ENCODE assay signal across 19 cellular contexts in the genomic region with DNA sequence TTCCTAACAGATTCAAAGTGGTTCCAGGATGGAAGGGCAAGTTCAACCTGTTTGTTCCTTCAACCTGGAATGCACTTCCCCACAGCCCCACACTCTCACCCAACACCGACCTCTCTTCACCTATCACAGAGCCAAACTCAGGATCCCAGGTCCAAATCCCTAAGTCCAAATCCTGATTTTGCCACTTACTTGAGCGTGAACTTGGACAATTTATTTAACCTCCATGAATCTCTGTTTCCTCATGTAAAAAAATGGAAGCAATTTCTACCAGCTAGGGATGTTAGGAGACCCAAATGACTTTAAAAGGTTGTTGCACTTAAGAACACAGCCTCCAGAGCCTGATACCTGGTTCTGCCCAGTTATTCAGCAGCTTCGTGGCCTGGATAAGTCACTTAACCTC. TPM values are rescaled to one million over a fixed set of nuclear protein-coding genes. Genes with fewer than 3 reads are reported as not detected.
"Had no signal": no experiment of that assay in that cellular context is flagged by ENCODE, and none has a peak within 500 bp of the region (broad histone marks: within the 10 kb centered on the region; RNA-seq: fewer than 3 reads in every experiment).

No MANE protein-coding gene starts in this region.

- H3K27ac ChIP-seq: ascending aorta, breast epithelium, pancreas, testis had no signal

- DNase-seq: activated CD4-positive, alpha-beta T cell treated with anti-CD3 and anti-CD28 coated beads, Interleukin-2, amount 50 U/mL, for 1 hour; activated naive CD4-positive, alpha-beta T cell treated with Interleukin-2 at 50 U/mL for 16 hours; activated naive CD8-positive, alpha-beta T cell treated with anti-CD3 and anti-CD28 coated beads, Interleukin-2, amount 50 U/mL, for 24 hours; activated T-cell treated with anti-CD3 and anti-CD28 coated beads for 4 hours; cerebellar nuclear complex; endodermal cell; pancreas; stimulated activated CD4-positive, alpha-beta T cell treated with anti-CD3 and anti-CD28 coated beads, Interleukin-1b, Interleukin-23, amount 100 ng/mL, for 48 hours; stimulated activated naive CD8-positive, alpha-beta T cell treated with anti-CD3 and anti-CD28 coated beads, Interleukin-15, amount 100 ng/mL, for 72 hours; testis had no signal

- H3K4me1 ChIP-seq: breast epithelium, testis had no signal

- H3K27me3 ChIP-seq: ascending aorta, pancreas, testis had no signal

- H3K9me3 ChIP-seq: ascending aorta, breast epithelium, pancreas, testis had no signal

- H3K36me3 ChIP-seq: ascending aorta, breast epithelium, pancreas had no signal

- H3K4me3 ChIP-seq: ascending aorta, breast epithelium, pancreas, testis had no signal

- ATAC-seq: activated CD4-positive, CD25-positive, alpha-beta regulatory T cell treated with anti-CD3 and anti-CD28 coated beads, Interleukin-2, amount 50 U/mL, for 24 hours; activated naive CD8-positive, alpha-beta T cell treated with anti-CD3 and anti-CD28 coated beads, Interleukin-2, amount 50 U/mL, for 24 hours; activated T-helper 17 cell treated with anti-CD3 and anti-CD28 coated beads, Interleukin-2, amount 50 U/mL, for 72 hours; stimulated activated naive CD8-positive, alpha-beta T cell treated with anti-CD3 and anti-CD28 coated beads, Interleukin-15, amount 100 ng/mL, for 72 hours had no signal

- FAIRE-seq: pancreas had no signal

RNA-seq across cellular contexts. Expression of gene IGSF23, which starts 5.4 kb away (rescaled TPM):
- total RNA-seq: activated CD8-positive, alpha-beta memory T cell treated with anti-CD3 and anti-CD28 coated beads for 36 hours; activated T-helper 17 cell treated with anti-CD3 and anti-CD28 coated beads, Interleukin-2, amount 50 U/mL, for 72 hours; ascending aorta; breast epithelium; endodermal cell; lower leg skin; T-helper 2 cell treated with Interferon-gamma antibody and Interleukin-4, amounts not matched to agents 100 ng/mL and 5 ng/mL, for 36 hours; ureter had no signal
- polyA plus RNA-seq: esophagus had no signal
